12 cellular contexts compared by ENCODE assay signal in genomic region chr14:91412939-91413338, GRCh38. TPM values are rescaled to one million over a fixed set of nuclear protein-coding genes. Genes with fewer than 3 reads are reported as not detected.
DNase-seq lines count a peak whose midpoint lies in the region; ATAC-seq and TF ChIP-seq lines count a peak whose summit lies in the region.
"Had no signal": no experiment of that assay in that cellular context is flagged by ENCODE, and none has a peak within 500 bp of the region (broad histone marks: within the 10 kb centered on the region; RNA-seq: fewer than 3 reads in every experiment).

No MANE protein-coding gene starts in this region.

- H4K20me1 ChIP-seq in OCI-LY3 (ENCODE audit: insufficient read depth, low read length), result peaks cover 72% of the 10 kb centered on the region

- TF ChIP-seq POLR2A in spleen (IDR thresholded peaks at IDR 0.05), result no peak

- TF ChIP-seq CTCF in GM12865 (IDR thresholded peaks at IDR 0.05; ENCODE audit: insufficient read depth, low read depth, low read length, missing control alignments) (no peak), OCI-LY3 (IDR thresholded peaks at IDR 0.05; ENCODE audit: low read depth, low read length) (no peak), spleen (IDR thresholded peaks at IDR 0.05 in 8 of 11, conservative IDR thresholded peaks at IDR 0.05 in 3 of 11) (no peak), BE2C (IDR thresholded peaks at IDR 0.05; ENCODE audit: low read depth, low read length) (no peak)

- no peak overlapping the region for H2AFZ ChIP-seq in OCI-LY3 (ENCODE audit: low read depth, low read length)
- H2AFZ ChIP-seq: GM23248 had no signal

- ATAC-seq in HG02973 (IDR thresholded peaks at IDR 0.05; ENCODE audit: unreplicated experiment), result no peak
- ATAC-seq: SK-N-SH treated with all-trans-retinoic acid at 6 μM for 48 hours had no signal

- H3K4me2 ChIP-seq in OCI-LY3 (ENCODE audit: low read length), result peak overlapping the region; percentile 99

- H3K9ac ChIP-seq in OCI-LY3 (ENCODE audit: low read length), result no peak overlapping the region
- H3K9ac ChIP-seq: GM23248 had no signal

- intact Hi-C loops in spleen (cut with DNase I; ENCODE audit: low total_unique reads), result loop anchor here (10.0 kb wide), 1 partner anchor 48 kb away; no protein-coding TSS in a partner anchor

- 67 to 79% (median 77%) methylated on average over 5 of the region's 5 CpGs for WGBS in spleen, 5 donors

- no peaks in the 10 kb centered on the region for H3K27me3 ChIP-seq in OCI-LY3 (ENCODE audit: low read depth, low read length)
- H3K27me3 ChIP-seq in spleen (replicated peaks in 1 of 7), result no peaks in the 10 kb centered on the region
- peaks cover 19% of the 10 kb centered on the region for H3K27me3 ChIP-seq in BE2C

- H3K4me1 ChIP-seq in OCI-LY3 (ENCODE audit: low read length), result peaks cover 60% of the 10 kb centered on the region
- H3K4me1 ChIP-seq in spleen, result peaks cover 50 to 95% (median 86%) of the 10 kb centered on the region in 6 donors
- no peaks in the 10 kb centered on the region; the same call in 1 of the 2 replicates for H3K4me1 ChIP-seq in BE2C

- DNase-seq in GM12865 (ENCODE audit: low read depth), result peak; percentile 55
- DNase-seq in caudate nucleus (lab: John Stamatoyannopoulos, UW), result no peak
- DNase-seq in spleen, result no peak
- no peak for DNase-seq in HuH-7.5 (ENCODE audit: low spot score)
- DNase-seq in BE2C, result no peak
- DNase-seq: GM23248, hypothalamus, IMR-90, mesenchymal stem cell had no signal

- no peak overlapping the region for H3K27ac ChIP-seq in OCI-LY3 (ENCODE audit: low read length)
- peak overlapping the region; percentile 24 for H3K27ac ChIP-seq in caudate nucleus (ENCODE audit: low read depth, low read length)
- peak overlapping the region in 7 of 8 donors; percentile 13 to 94 (median 91) for H3K27ac ChIP-seq in spleen
- H3K27ac ChIP-seq: GM23248 had no signal

- H3K4me3 ChIP-seq in GM12865 (ENCODE audit: low read depth, low read length) (peak overlapping the region; percentile 87), OCI-LY3 (ENCODE audit: low read length) (0 out of 2 replicates have a peak overlapping the region, but pooled peaks have one; percentile 85), spleen (peak overlapping the region in 3 of 8 donors; percentile 81 to 96 (median 92)), BE2C (ENCODE audit: low read depth, low read length) (no peak overlapping the region)
- H3K4me3 ChIP-seq: GM23248 had no signal

- H3K36me3 ChIP-seq in OCI-LY3 (replicated peaks; ENCODE audit: low read depth, low read length), result peaks cover 58% of the 10 kb centered on the region
- peaks cover 0 to 54% (median 4%) of the 10 kb centered on the region in 6 donors for H3K36me3 ChIP-seq in spleen
- H3K36me3 ChIP-seq in BE2C, result no peaks in the 10 kb centered on the region

- H3K9me3 ChIP-seq in OCI-LY3 (ENCODE audit: insufficient read depth, low read length), result no peaks in the 10 kb centered on the region
- H3K9me3 ChIP-seq in spleen, result no peaks in the 10 kb centered on the region
- no peaks in the 10 kb centered on the region; the same call in 1 of the 2 replicates for H3K9me3 ChIP-seq in BE2C

- peaks cover 94% of the 10 kb centered on the region for H3K79me2 ChIP-seq in OCI-LY3 (ENCODE audit: low read length)

RNA-seq across cellular contexts. Expression of gene CCDC88C, which starts 4.7 kb away (rescaled TPM):
- total RNA-seq in spleen, result 100 to 1,000 TPM in 6 of 7 donors, 10 to 100 TPM in 1; 96.4 to 136 (median 107) TPM
- polyA plus RNA-seq in spleen, result 10 to 100 TPM; 23.2 to 38.4 (median 29.8) TPM
- 23.6 TPM for polyA plus RNA-seq in BE2C (2012; ENCODE audit: insufficient read depth, insufficient read length, low read depth)
- total RNA-seq: GM23248 had no signal
- polyA plus RNA-seq: GM23248 had no signal
